8 cellular contexts compared by ENCODE assay signal in the genomic region with DNA sequence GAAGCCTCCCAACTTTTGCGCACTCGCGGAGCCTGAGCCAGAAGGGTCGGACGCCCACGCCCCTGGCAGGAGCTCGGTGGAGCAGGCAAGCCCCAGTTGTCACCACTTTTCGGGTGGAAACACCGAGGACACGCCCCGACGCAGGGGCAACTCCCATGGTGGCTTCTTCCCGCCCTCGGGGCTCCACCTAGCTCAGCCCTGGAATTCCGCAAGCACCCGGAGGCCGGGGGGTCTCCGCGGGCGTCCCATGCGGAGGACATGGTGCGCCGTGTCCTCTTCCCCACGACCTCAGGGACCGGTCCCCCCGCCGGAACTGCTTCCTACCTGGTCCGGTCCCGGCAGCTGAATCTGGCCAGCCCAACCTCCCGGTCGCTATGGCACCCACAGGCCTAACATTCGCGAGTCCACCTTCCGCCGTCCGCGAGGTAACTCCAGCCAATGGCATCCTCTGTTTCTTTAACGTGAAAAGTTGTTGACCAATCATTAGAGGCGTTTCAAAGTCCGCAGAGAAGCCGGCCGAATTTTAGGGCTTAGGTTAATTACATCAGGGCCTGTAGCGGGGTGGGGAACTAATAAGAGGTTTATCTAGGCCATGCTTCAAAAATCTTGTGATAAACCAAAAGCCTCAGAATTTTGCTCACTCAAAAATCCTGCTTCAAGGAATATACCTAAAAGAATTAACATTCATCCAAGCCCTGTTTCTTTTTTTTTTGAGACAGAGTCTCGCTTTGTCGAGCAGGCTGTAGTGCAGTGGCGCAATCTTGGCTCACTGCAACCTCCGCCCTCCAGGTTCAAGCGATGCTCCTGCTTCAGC. TPM values are rescaled to one million over a fixed set of nuclear protein-coding genes. Genes with fewer than 3 reads are reported as not detected.
A peak's percentile ranks its signal among the peaks of the same experiment; 100 is the strongest.
DNase-seq lines count a peak whose midpoint lies in the region; ATAC-seq and TF ChIP-seq lines count a peak whose summit lies in the region.

TSS of gene STPG1 (minus strand) at position 433 of the 814 bp plus-strand sequence. CDS start 12,394 bp downstream, outside the sequence.

- ATAC-seq in HG02610 (IDR thresholded peaks at IDR 0.05; ENCODE audit: unreplicated experiment) (peak; percentile 34), GM19328 (IDR thresholded peaks at IDR 0.05; ENCODE audit: unreplicated experiment) (no peak)

- DNase-seq in NCI-H460 (ENCODE audit: extremely low read depth, low read depth) (peak; percentile 88), coronary artery (ENCODE audit: low spot score) (peak; percentile 85), kidney glomerular epithelial cell (lab: John Stamatoyannopoulos, UW) (peak; percentile 92)
- peak; percentile 85 for DNase-seq in activated CD4-positive, alpha-beta T cell treated with anti-CD3 and anti-CD28 coated beads for 48 hours
- DNase-seq in stimulated activated CD4-positive, alpha-beta T cell treated with anti-CD3 and anti-CD28 coated beads, Interleukin-15, amount 100 ng/mL, for 24 hours: peak; percentile 87

- TF ChIP-seq CTCF in C4-2B (conservative IDR thresholded peaks at IDR 0.05) (no peak), coronary artery (IDR thresholded peaks at IDR 0.05) (no peak)

- peak within 1 kb of the TSS; percentile 91 for H3K4me3 ChIP-seq in coronary artery

- peak within 1 kb of the TSS; percentile 75 for H3K27ac ChIP-seq in C4-2B
- H3K27ac ChIP-seq in coronary artery: peak within 1 kb of the TSS; percentile 26 to 69

RNA-seq across cellular contexts. Expression of gene STPG1, which starts in this region (rescaled TPM):
- 16.9 and 18.4 TPM in 2 replicates for total RNA-seq in NCI-H460 (2014; rRNA removed; shearing (Covaris generic))
- polyA plus RNA-seq in NCI-H460 (2014; cell fraction: nucleus; rRNA removed): 5.5 and 8.0 TPM in 2 replicates
